Comparison of ENCODE assay signal across 15 cellular contexts in genomic region chr6:100457251-100457990, GRCh38. TPM values are rescaled to one million over a fixed set of nuclear protein-coding genes. Genes with fewer than 3 reads are reported as not detected.
DNase-seq lines count a peak whose midpoint lies in the region; ATAC-seq, FAIRE-seq and TF ChIP-seq lines count a peak whose summit lies in the region.
"Had no signal": no experiment of that assay in that cellular context is flagged by ENCODE, and none has a peak within 500 bp of the region (broad histone marks: within the 10 kb centered on the region; RNA-seq: fewer than 3 reads in every experiment).

No MANE protein-coding gene starts in this region.

- TF ChIP-seq POLR2A in GM12891 (IDR thresholded peaks at IDR 0.05; ENCODE audit: low read depth, low read length): no peak

- peak; percentile 68 for DNase-seq in GM23338 (ENCODE audit: low spot score)
- DNase-seq in T-helper 17 cell: no peak
- DNase-seq in progenitor cell of endocrine pancreas (ENCODE audit: low spot score, unreplicated experiment): no peak
- DNase-seq in GM12891 (ENCODE audit: insufficient read length, low spot score): no peak
- DNase-seq in NCI-H187 treated with DMSO at 0.1 percent for 48 hours (lab: John Stamatoyannopoulos, UW): no peak
- DNase-seq in NCI-H187 (lab: John Stamatoyannopoulos, UW): no peak
- DNase-seq in NCI-H2029 treated with DMSO at 0.1 percent for 48 hours (lab: John Stamatoyannopoulos, UW): no peak
- DNase-seq: activated CD4-positive, CD25-positive, alpha-beta regulatory T cell treated with anti-CD3 and anti-CD28 coated beads, Interleukin-2, amount 50 U/mL, for 72 hours; activated naive CD4-positive, alpha-beta T cell treated with Interleukin-2 at 50 U/mL for 16 hours; DMS79 treated with DMSO at 0.1 percent for 48 hours; dorsolateral prefrontal cortex; small intestine had no signal

- peaks cover 33% of the 10 kb centered on the region for H4K20me1 ChIP-seq in GM23338 (replicated peaks; ENCODE audit: insufficient read depth)

- no peaks in the 10 kb centered on the region; the same call in 2 of the 3 replicates for H3K9me3 Mint-ChIP-seq in GM23338
- H3K9me3 Mint-ChIP-seq in progenitor cell of endocrine pancreas (ENCODE audit: low read depth): no peaks in the 10 kb centered on the region

- H3K4me1 Mint-ChIP-seq in GM23338 (peaks cover 64% of the 10 kb centered on the region), T-helper 17 cell (peaks cover 4% of the 10 kb centered on the region), progenitor cell of endocrine pancreas (ENCODE audit: low read depth) (peaks cover 25% of the 10 kb centered on the region)

- H3K4me3 ChIP-seq in GM23338: peak overlapping the region; percentile 55
- H3K4me3 ChIP-seq in iPS-15b (ENCODE audit: low read depth, low read length): peak overlapping the region; percentile 40
- H3K4me3 ChIP-seq: dorsolateral prefrontal cortex, tibial nerve had no signal

- H3K27me3 ChIP-seq in GM23338 (ENCODE audit: insufficient read depth): peaks cover 100% of the 10 kb centered on the region
- peaks cover 100% of the 10 kb centered on the region for H3K27me3 ChIP-seq in iPS-15b (ENCODE audit: control insufficient read depth, insufficient read depth, low read length)

- H3K9me3 ChIP-seq in T-helper 17 cell (ENCODE audit: control insufficient read depth, low read length, poor library complexity, severe bottlenecking) (peaks cover 13% of the 10 kb centered on the region), iPS-15b (ENCODE audit: control insufficient read depth, insufficient read depth, low read length) (no peaks in the 10 kb centered on the region)

- peak overlapping the region; percentile 74 for H3K4me3 Mint-ChIP-seq in GM23338
- H3K4me3 Mint-ChIP-seq in T-helper 17 cell: no peak overlapping the region
- H3K4me3 Mint-ChIP-seq in progenitor cell of endocrine pancreas (ENCODE audit: low read depth): peak overlapping the region; percentile 55

- H3K9ac ChIP-seq in iPS-15b (ENCODE audit: low read depth, low read length): no peak overlapping the region

- peak overlapping the region; percentile 89 for H3K4me2 ChIP-seq in GM23338

- H3K36me3 Mint-ChIP-seq in GM23338 (ENCODE audit: low read depth): no peaks in the 10 kb centered on the region
- no peaks in the 10 kb centered on the region for H3K36me3 Mint-ChIP-seq in T-helper 17 cell (ENCODE audit: low read depth)
- H3K36me3 Mint-ChIP-seq in progenitor cell of endocrine pancreas (ENCODE audit: insufficient read depth): no peaks in the 10 kb centered on the region

- TF ChIP-seq CTCF in GM23338 (conservative IDR thresholded peaks at IDR 0.05; ENCODE audit: low read depth in 2 of 2) (no peak), progenitor cell of endocrine pancreas (IDR thresholded peaks at IDR 0.05; ENCODE audit: unreplicated experiment) (no peak)

- H2AFZ ChIP-seq in GM23338: peak overlapping the region; percentile 87

- peaks cover 21% of the 10 kb centered on the region for H3K27me3 Mint-ChIP-seq in GM23338 (ENCODE audit: insufficient read depth, low read depth, poor library complexity)
- H3K27me3 Mint-ChIP-seq in T-helper 17 cell: peaks cover 61% of the 10 kb centered on the region
- peaks cover 80% of the 10 kb centered on the region for H3K27me3 Mint-ChIP-seq in progenitor cell of endocrine pancreas

- peaks cover 22% of the 10 kb centered on the region; the same call in 1 of the 2 replicates for H3F3A ChIP-seq in GM23338 (replicated peaks; ENCODE audit: low read depth)

- no peak overlapping the region for H3K27ac ChIP-seq in GM23338 (ENCODE audit: low read depth)
- H3K27ac ChIP-seq: C4-2B, dorsolateral prefrontal cortex, tibial nerve had no signal

- FAIRE-seq in GM12891 (lab: Jason Lieb, UNC): no peak
- FAIRE-seq: small intestine had no signal

- H3K79me2 ChIP-seq in GM23338 (replicated peaks; ENCODE audit: insufficient read depth): no peaks in the 10 kb centered on the region

- H3K4me1 ChIP-seq in GM23338 (ENCODE audit: insufficient read depth) (peaks cover 74% of the 10 kb centered on the region), iPS-15b (ENCODE audit: control insufficient read depth, insufficient read depth, low read length) (peaks cover 13% of the 10 kb centered on the region)

- H3K36me3 ChIP-seq in GM23338 (ENCODE audit: insufficient read depth): no peaks in the 10 kb centered on the region
- H3K36me3 ChIP-seq in iPS-15b (ENCODE audit: control insufficient read depth, insufficient read depth, low read length): no peaks in the 10 kb centered on the region
- H3K36me3 ChIP-seq: tibial nerve had no signal

- ATAC-seq in GM23338: peak; percentile 16
- no peak for ATAC-seq in T-helper 17 cell

- no peak overlapping the region for H3K27ac Mint-ChIP-seq in GM23338
- H3K27ac Mint-ChIP-seq in T-helper 17 cell: peak overlapping the region; percentile 74
- peak overlapping the region; percentile 84 for H3K27ac Mint-ChIP-seq in progenitor cell of endocrine pancreas

- H3K9me2 ChIP-seq in GM23338 (ENCODE audit: insufficient read depth): no peaks in the 10 kb centered on the region

TF ChIP-seq in GM23338, 12 proteins besides CTCF, POLR2A, EP300 and RAD21 (continues in another document):
- TF ChIP-seq EZH2 (IDR thresholded peaks at IDR 0.05; ENCODE audit: low read depth, unreplicated experiment): peak; percentile 65

TF ChIP-seq in GM12891, 5 proteins besides CTCF, POLR2A, EP300 and RAD21:
- TF ChIP-seq TAF1 (IDR thresholded peaks at IDR 0.05; ENCODE audit: low read depth, low read length) (no peak), SPI1 (IDR thresholded peaks at IDR 0.05; ENCODE audit: low read depth, low read length) (no peak), POLR2AphosphoS5 (IDR thresholded peaks at IDR 0.05; ENCODE audit: low read depth, low read length) (no peak), PAX5 (IDR thresholded peaks at IDR 0.05; ENCODE audit: insufficient read depth, low read length, severe bottlenecking) (no peak), POU2F2 (IDR thresholded peaks at IDR 0.05; ENCODE audit: low read depth, low read length) (no peak)
TF ChIP-seq in GM12891: peak in this region for 0.

RNA-seq across cellular contexts. Expression of gene SIM1, which starts 7.3 kb away (rescaled TPM):
- 0.23 and 0.49 TPM in 2 replicates for total RNA-seq in GM23338 (2014; rRNA removed; shearing (Covaris generic))
- 0.14 and 0.42 TPM in 2 replicates for polyA plus RNA-seq in GM23338 (2016; fragmentation: Nextera tagmentation; extraction: Ambion mirVana)
- total RNA-seq in T-helper 17 cell: not detected
- total RNA-seq in progenitor cell of endocrine pancreas: 6.9 and 7.4 TPM in 2 replicates
- polyA plus RNA-seq in GM12891 (2012; ENCODE audit: low read depth, missing spikeins): not detected
- total RNA-seq: dorsolateral prefrontal cortex, tibial nerve had no signal
- polyA plus RNA-seq: small intestine had no signal
